Comparison of ENCODE assay signal across 1 cellular context in the genomic region with DNA sequence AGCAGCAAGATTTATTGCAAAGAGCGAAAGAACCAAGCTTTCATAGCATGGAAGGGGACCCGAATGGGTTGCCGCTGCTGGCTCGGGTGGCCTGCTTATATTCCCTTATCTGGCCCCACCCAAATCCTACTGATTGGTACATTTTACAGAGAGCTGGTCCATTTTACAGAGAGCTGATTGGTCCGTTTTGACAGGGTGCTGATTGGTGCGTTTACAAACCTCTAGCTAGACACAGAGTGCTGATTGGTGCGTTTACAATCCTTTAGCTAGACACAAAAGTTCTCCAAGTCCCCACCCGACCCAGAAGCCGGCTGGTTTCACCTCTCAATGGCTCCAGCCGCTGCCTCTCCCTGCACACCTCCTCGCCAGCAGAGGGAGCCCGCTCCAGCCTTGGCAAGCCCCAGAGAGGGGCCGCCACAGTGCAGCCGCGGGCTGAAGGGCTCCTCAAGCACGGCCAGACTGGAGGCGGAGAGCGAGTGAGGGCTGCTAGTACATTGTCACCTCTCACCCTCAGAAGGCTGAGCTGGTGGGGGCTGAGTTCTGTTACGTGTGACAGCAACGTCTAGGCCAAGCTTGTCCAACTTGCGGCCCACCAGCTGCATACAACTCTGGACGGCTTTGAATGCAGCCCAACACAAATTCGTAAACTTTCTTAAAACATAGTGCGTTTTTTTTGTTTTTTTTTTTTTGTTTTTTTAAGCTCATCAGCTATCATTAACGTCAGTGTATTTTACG.
TF ChIP-seq lines count a peak whose summit lies in the region.

No MANE protein-coding gene starts in this region.

TF ChIP-seq in HepG2, 621 proteins besides CTCF, POLR2A, EP300 and RAD21 (continued from another document and continues in another):
- TF ChIP-seq, protein P1, sequence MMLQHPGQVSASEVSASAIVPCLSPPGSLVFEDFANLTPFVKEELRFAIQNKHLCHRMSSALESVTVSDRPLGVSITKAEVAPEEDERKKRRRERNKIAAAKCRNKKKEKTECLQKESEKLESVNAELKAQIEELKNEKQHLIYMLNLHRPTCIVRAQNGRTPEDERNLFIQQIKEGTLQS (CRISPR knock-in tag; IDR thresholded peaks at IDR 0.05) = no peak
- no peak for TF ChIP-seq ATF7-NPFF (CRISPR knock-in tag; IDR thresholded peaks at IDR 0.05; ENCODE audit: low read depth)
- TF ChIP-seq, protein P2, sequence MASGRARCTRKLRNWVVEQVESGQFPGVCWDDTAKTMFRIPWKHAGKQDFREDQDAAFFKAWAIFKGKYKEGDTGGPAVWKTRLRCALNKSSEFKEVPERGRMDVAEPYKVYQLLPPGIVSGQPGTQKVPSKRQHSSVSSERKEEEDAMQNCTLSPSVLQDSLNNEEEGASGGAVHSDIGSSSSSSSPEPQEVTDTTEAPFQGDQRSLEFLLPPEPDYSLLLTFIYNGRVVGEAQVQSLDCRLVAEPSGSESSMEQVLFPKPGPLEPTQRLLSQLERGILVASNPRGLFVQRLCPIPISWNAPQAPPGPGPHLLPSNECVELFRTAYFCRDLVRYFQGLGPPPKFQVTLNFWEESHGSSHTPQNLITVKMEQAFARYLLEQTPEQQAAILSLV (CRISPR knock-in tag; IDR thresholded peaks at IDR 0.05; ENCODE audit: borderline replicate concordance) = no peak
- peak; percentile 45 for TF ChIP-seq STAG1 (CRISPR knock-in tag; IDR thresholded peaks at IDR 0.05)
- no peak for TF ChIP-seq TBX3 (IDR thresholded peaks at IDR 0.05; ENCODE audit: borderline replicate concordance)
- TF ChIP-seq, protein P3, sequence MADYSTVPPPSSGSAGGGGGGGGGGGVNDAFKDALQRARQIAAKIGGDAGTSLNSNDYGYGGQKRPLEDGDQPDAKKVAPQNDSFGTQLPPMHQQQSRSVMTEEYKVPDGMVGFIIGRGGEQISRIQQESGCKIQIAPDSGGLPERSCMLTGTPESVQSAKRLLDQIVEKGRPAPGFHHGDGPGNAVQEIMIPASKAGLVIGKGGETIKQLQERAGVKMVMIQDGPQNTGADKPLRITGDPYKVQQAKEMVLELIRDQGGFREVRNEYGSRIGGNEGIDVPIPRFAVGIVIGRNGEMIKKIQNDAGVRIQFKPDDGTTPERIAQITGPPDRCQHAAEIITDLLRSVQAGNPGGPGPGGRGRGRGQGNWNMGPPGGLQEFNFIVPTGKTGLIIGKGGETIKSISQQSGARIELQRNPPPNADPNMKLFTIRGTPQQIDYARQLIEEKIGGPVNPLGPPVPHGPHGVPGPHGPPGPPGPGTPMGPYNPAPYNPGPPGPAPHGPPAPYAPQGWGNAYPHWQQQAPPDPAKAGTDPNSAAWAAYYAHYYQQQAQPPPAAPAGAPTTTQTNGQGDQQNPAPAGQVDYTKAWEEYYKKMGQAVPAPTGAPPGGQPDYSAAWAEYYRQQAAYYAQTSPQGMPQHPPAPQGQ (CRISPR knock-in tag; IDR thresholded peaks at IDR 0.05; ENCODE audit: borderline replicate concordance) = no peak
- TF ChIP-seq, protein P4, sequence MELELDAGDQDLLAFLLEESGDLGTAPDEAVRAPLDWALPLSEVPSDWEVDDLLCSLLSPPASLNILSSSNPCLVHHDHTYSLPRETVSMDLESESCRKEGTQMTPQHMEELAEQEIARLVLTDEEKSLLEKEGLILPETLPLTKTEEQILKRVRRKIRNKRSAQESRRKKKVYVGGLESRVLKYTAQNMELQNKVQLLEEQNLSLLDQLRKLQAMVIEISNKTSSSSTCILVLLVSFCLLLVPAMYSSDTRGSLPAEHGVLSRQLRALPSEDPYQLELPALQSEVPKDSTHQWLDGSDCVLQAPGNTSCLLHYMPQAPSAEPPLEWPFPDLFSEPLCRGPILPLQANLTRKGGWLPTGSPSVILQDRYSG (CRISPR knock-in tag; IDR thresholded peaks at IDR 0.05) = no peak
- no peak for TF ChIP-seq AHR (CRISPR knock-in tag; IDR thresholded peaks at IDR 0.05)
- TF ChIP-seq JDP2 (CRISPR knock-in tag; IDR thresholded peaks at IDR 0.05; ENCODE audit: borderline replicate concordance) = no peak
- TF ChIP-seq, protein P5, sequence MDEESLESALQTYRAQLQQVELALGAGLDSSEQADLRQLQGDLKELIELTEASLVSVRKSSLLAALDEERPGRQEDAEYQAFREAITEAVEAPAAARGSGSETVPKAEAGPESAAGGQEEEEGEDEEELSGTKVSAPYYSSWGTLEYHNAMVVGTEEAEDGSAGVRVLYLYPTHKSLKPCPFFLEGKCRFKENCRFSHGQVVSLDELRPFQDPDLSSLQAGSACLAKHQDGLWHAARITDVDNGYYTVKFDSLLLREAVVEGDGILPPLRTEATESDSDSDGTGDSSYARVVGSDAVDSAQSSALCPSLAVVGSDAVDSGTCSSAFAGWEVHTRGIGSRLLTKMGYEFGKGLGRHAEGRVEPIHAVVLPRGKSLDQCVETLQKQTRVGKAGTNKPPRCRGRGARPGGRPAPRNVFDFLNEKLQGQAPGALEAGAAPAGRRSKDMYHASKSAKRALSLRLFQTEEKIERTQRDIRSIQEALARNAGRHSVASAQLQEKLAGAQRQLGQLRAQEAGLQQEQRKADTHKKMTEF (CRISPR knock-in tag; IDR thresholded peaks at IDR 0.05) = peak; percentile 62; the same call in 1 of the 2 replicates
- peak; percentile 24; the same call in 1 of the 2 replicates for TF ChIP-seq ZNF430 (CRISPR knock-in tag; IDR thresholded peaks at IDR 0.05)
- TF ChIP-seq MXI1 (IDR thresholded peaks at IDR 0.05; ENCODE audit: borderline replicate concordance, low read depth, low read length) = 0 out of 3 replicates have a peak, but pooled peaks have one; percentile 12
- no peak for TF ChIP-seq ZNF773 (CRISPR knock-in tag; IDR thresholded peaks at IDR 0.05; ENCODE audit: borderline replicate concordance)
- no peak for TF ChIP-seq CHD4 (IDR thresholded peaks at IDR 0.05; ENCODE audit: borderline replicate concordance, low read length)
- no peak; the same call in 1 of the 2 replicates for TF ChIP-seq NR2C2 (CRISPR knock-in tag; IDR thresholded peaks at IDR 0.05; ENCODE audit: borderline replicate concordance)
- TF ChIP-seq GTF2F1 (IDR thresholded peaks at IDR 0.05; ENCODE audit: low read length) = no peak
- TF ChIP-seq, protein P6, sequence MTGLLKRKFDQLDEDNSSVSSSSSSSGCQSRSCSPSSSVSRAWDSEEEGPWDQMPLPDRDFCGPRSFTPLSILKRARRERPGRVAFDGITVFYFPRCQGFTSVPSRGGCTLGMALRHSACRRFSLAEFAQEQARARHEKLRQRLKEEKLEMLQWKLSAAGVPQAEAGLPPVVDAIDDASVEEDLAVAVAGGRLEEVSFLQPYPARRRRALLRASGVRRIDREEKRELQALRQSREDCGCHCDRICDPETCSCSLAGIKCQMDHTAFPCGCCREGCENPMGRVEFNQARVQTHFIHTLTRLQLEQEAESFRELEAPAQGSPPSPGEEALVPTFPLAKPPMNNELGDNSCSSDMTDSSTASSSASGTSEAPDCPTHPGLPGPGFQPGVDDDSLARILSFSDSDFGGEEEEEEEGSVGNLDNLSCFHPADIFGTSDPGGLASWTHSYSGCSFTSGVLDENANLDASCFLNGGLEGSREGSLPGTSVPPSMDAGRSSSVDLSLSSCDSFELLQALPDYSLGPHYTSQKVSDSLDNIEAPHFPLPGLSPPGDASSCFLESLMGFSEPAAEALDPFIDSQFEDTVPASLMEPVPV (CRISPR knock-in tag; IDR thresholded peaks at IDR 0.05) = no peak
- no peak for TF ChIP-seq ZNF7 (CRISPR knock-in tag; IDR thresholded peaks at IDR 0.05)
- no peak for TF ChIP-seq GLI4 (CRISPR knock-in tag; IDR thresholded peaks at IDR 0.05; ENCODE audit: borderline replicate concordance)
- no peak for TF ChIP-seq RAD51 (IDR thresholded peaks at IDR 0.05; ENCODE audit: borderline replicate concordance)
- peak; percentile 88 for TF ChIP-seq ZNF605 (CRISPR knock-in tag; IDR thresholded peaks at IDR 0.05)
- TF ChIP-seq ZBTB7B (CRISPR knock-in tag; IDR thresholded peaks at IDR 0.05) = peak; percentile 65; the same call in 1 of the 2 replicates
- TF ChIP-seq ZNF660 (CRISPR knock-in tag; IDR thresholded peaks at IDR 0.05; ENCODE audit: borderline replicate concordance, low read depth) = no peak
- no peak for TF ChIP-seq ZNF451 (CRISPR knock-in tag; IDR thresholded peaks at IDR 0.05)
- TF ChIP-seq ZFX (CRISPR knock-in tag; IDR thresholded peaks at IDR 0.05; ENCODE audit: low read depth) = peak; percentile 68
- TF ChIP-seq, protein P7, sequence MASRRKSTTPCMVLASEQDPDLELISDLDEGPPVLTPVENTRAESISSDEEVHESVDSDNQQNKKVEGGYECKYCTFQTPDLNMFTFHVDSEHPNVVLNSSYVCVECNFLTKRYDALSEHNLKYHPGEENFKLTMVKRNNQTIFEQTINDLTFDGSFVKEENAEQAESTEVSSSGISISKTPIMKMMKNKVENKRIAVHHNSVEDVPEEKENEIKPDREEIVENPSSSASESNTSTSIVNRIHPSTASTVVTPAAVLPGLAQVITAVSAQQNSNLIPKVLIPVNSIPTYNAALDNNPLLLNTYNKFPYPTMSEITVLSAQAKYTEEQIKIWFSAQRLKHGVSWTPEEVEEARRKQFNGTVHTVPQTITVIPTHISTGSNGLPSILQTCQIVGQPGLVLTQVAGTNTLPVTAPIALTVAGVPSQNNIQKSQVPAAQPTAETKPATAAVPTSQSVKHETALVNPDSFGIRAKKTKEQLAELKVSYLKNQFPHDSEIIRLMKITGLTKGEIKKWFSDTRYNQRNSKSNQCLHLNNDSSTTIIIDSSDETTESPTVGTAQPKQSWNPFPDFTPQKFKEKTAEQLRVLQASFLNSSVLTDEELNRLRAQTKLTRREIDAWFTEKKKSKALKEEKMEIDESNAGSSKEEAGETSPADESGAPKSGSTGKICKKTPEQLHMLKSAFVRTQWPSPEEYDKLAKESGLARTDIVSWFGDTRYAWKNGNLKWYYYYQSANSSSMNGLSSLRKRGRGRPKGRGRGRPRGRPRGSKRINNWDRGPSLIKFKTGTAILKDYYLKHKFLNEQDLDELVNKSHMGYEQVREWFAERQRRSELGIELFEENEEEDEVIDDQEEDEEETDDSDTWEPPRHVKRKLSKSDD (CRISPR knock-in tag; IDR thresholded peaks at IDR 0.05; ENCODE audit: low read depth) = no peak
- no peak for TF ChIP-seq NR1H2 (CRISPR knock-in tag; IDR thresholded peaks at IDR 0.05; ENCODE audit: borderline replicate concordance, low read depth)
- TF ChIP-seq PCBP2 (optimal IDR thresholded peaks at IDR 0.05; ENCODE audit: low read depth, low read length, poor library complexity, severe bottlenecking) = no peak
- TF ChIP-seq CEBPB (IDR thresholded peaks at IDR 0.05; ENCODE audit: borderline replicate concordance, low read depth, low read length) = no peak
- no peak for TF ChIP-seq ZNF34 (CRISPR knock-in tag; IDR thresholded peaks at IDR 0.05; ENCODE audit: borderline replicate concordance)
- peak; percentile 36; the same call in 1 of the 2 replicates for TF ChIP-seq ZNF331 (CRISPR knock-in tag; IDR thresholded peaks at IDR 0.05)
- peak; percentile 80 for TF ChIP-seq GATAD1 (CRISPR knock-in tag; IDR thresholded peaks at IDR 0.05)
- TF ChIP-seq ARNT2 (CRISPR knock-in tag; IDR thresholded peaks at IDR 0.05; ENCODE audit: low read depth) = 0 out of 2 replicates have a peak, but pooled peaks have one; percentile 38
- peak; percentile 52; the same call in 1 of the 2 replicates for TF ChIP-seq HOXA3 (CRISPR knock-in tag; IDR thresholded peaks at IDR 0.05)
- TF ChIP-seq, protein P8, sequence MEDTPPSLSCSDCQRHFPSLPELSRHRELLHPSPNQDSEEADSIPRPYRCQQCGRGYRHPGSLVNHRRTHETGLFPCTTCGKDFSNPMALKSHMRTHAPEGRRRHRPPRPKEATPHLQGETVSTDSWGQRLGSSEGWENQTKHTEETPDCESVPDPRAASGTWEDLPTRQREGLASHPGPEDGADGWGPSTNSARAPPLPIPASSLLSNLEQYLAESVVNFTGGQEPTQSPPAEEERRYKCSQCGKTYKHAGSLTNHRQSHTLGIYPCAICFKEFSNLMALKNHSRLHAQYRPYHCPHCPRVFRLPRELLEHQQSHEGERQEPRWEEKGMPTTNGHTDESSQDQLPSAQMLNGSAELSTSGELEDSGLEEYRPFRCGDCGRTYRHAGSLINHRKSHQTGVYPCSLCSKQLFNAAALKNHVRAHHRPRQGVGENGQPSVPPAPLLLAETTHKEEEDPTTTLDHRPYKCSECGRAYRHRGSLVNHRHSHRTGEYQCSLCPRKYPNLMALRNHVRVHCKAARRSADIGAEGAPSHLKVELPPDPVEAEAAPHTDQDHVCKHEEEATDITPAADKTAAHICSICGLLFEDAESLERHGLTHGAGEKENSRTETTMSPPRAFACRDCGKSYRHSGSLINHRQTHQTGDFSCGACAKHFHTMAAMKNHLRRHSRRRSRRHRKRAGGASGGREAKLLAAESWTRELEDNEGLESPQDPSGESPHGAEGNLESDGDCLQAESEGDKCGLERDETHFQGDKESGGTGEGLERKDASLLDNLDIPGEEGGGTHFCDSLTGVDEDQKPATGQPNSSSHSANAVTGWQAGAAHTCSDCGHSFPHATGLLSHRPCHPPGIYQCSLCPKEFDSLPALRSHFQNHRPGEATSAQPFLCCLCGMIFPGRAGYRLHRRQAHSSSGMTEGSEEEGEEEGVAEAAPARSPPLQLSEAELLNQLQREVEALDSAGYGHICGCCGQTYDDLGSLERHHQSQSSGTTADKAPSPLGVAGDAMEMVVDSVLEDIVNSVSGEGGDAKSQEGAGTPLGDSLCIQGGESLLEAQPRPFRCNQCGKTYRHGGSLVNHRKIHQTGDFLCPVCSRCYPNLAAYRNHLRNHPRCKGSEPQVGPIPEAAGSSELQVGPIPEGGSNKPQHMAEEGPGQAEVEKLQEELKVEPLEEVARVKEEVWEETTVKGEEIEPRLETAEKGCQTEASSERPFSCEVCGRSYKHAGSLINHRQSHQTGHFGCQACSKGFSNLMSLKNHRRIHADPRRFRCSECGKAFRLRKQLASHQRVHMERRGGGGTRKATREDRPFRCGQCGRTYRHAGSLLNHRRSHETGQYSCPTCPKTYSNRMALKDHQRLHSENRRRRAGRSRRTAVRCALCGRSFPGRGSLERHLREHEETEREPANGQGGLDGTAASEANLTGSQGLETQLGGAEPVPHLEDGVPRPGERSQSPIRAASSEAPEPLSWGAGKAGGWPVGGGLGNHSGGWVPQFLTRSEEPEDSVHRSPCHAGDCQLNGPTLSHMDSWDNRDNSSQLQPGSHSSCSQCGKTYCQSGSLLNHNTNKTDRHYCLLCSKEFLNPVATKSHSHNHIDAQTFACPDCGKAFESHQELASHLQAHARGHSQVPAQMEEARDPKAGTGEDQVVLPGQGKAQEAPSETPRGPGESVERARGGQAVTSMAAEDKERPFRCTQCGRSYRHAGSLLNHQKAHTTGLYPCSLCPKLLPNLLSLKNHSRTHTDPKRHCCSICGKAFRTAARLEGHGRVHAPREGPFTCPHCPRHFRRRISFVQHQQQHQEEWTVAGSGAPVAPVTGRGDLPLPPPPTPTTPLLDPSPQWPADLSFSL (CRISPR knock-in tag; IDR thresholded peaks at IDR 0.05) = no peak
- 0 out of 2 replicates have a peak, but pooled peaks have one; percentile 74 for TF ChIP-seq KDM3A (CRISPR knock-in tag; IDR thresholded peaks at IDR 0.05; ENCODE audit: low read depth)
- TF ChIP-seq ZNF724P (CRISPR knock-in tag; IDR thresholded peaks at IDR 0.05; ENCODE audit: borderline replicate concordance) = no peak
- no peak for TF ChIP-seq EEA1 (CRISPR knock-in tag; IDR thresholded peaks at IDR 0.05; ENCODE audit: borderline replicate concordance)
- no peak for TF ChIP-seq ZNF607 (CRISPR knock-in tag; IDR thresholded peaks at IDR 0.05; ENCODE audit: borderline replicate concordance)
- TF ChIP-seq FOXP1 (IDR thresholded peaks at IDR 0.05) = no peak
- TF ChIP-seq FOXP1 (CRISPR knock-in tag; IDR thresholded peaks at IDR 0.05) = no peak
- TF ChIP-seq ZMAT3 (CRISPR knock-in tag; conservative IDR thresholded peaks at IDR 0.05) = 0 out of 2 replicates have a peak, but pooled peaks have one; percentile 28
- no peak for TF ChIP-seq ATAD3A (CRISPR knock-in tag; IDR thresholded peaks at IDR 0.05)
- no peak for TF ChIP-seq MIXL1 (CRISPR knock-in tag; IDR thresholded peaks at IDR 0.05)
- TF ChIP-seq ZNF619 (CRISPR knock-in tag; IDR thresholded peaks at IDR 0.05) = 0 out of 2 replicates have a peak, but pooled peaks have one; percentile 56
- TF ChIP-seq ZNF557 (CRISPR knock-in tag; IDR thresholded peaks at IDR 0.05) = no peak
- TF ChIP-seq SCMH1 (CRISPR knock-in tag; IDR thresholded peaks at IDR 0.05; ENCODE audit: borderline replicate concordance) = no peak
